Comparison of ENCODE assay signal across 1 cellular context in the genomic region with DNA sequence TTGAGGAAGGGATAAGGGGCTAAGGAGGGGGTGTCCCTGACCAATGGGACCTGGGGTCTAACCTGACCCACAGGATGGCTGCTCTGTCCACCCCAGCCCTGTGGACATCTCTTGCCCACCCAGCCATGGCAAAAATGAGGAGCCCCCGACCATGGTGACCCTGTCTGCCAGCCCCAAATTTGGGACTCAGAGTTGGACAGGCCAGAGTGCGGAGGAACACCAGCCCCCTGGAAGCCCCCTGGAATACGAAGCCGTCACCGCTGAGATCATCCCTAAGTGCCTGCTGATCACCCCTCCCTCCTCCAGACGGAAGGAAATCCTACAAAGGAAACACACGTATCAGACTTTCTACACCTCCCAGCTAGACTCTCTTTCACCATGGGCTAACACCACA.
TF ChIP-seq lines count a peak whose summit lies in the region.

No MANE protein-coding gene starts in this region.

TF ChIP-seq in A549, 52 proteins besides CTCF, POLR2A, EP300 and RAD21:
- TF ChIP-seq CHD2 (IDR thresholded peaks at IDR 0.05; ENCODE audit: low read length, partially characterized antibody): no peak
- TF ChIP-seq HOXA7 (CRISPR knock-in tag; IDR thresholded peaks at IDR 0.05): no peak
- no peak for TF ChIP-seq RFX5 (IDR thresholded peaks at IDR 0.05)
- TF ChIP-seq, protein P1, sequence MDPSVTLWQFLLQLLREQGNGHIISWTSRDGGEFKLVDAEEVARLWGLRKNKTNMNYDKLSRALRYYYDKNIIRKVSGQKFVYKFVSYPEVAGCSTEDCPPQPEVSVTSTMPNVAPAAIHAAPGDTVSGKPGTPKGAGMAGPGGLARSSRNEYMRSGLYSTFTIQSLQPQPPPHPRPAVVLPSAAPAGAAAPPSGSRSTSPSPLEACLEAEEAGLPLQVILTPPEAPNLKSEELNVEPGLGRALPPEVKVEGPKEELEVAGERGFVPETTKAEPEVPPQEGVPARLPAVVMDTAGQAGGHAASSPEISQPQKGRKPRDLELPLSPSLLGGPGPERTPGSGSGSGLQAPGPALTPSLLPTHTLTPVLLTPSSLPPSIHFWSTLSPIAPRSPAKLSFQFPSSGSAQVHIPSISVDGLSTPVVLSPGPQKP (IDR thresholded peaks at IDR 0.05; ENCODE audit: low read depth, low read length): no peak
